Comparison of ENCODE assay signal across 1 cellular context in genomic region chr5:41955432-41956024, GRCh38.
TF ChIP-seq lines count a peak whose summit lies in the region.

No MANE protein-coding gene starts in this region.

TF ChIP-seq in K562, 482 proteins besides CTCF, POLR2A, EP300 and RAD21 (continued from another document):
- TF ChIP-seq NONO (IDR thresholded peaks at IDR 0.05; ENCODE audit: low read depth in 2 of 2, low read length in 1 of 2) (no peak), ZKSCAN1 (IDR thresholded peaks at IDR 0.05; ENCODE audit: low read depth, low read length) (no peak), KDM2B (CRISPR knock-in tag; IDR thresholded peaks at IDR 0.05) (no peak), NR2C2 (CRISPR knock-in tag; IDR thresholded peaks at IDR 0.05) (no peak), NR2C2 (tag; IDR thresholded peaks at IDR 0.05) (peak; percentile 57; the same call in 1 of the 2 replicates), E2F4 (CRISPR knock-in tag; IDR thresholded peaks at IDR 0.05; ENCODE audit: low read depth) (no peak), ZNF280A (IDR thresholded peaks at IDR 0.05; ENCODE audit: low read depth, partially characterized antibody) (no peak), MEF2D (tag; conservative IDR thresholded peaks at IDR 0.05; ENCODE audit: low read depth) (no peak), KDM1A (IDR thresholded peaks at IDR 0.05) (no peak)
